ENCODE assay signal across 18 cellular contexts in genomic region chr3:127409421-127410136, GRCh38.
DNase-seq lines count a peak whose midpoint lies in the region; TF ChIP-seq lines count a peak whose summit lies in the region.
"Had no signal": no experiment of that assay in that cellular context is flagged by ENCODE, and none has a peak within 500 bp of the region (broad histone marks: within the 10 kb centered on the region; RNA-seq: fewer than 3 reads in every experiment).

No MANE protein-coding gene starts in this region.

- H3K27ac ChIP-seq in sigmoid colon = no peak overlapping the region
- H3K27ac ChIP-seq in effector memory CD4-positive, alpha-beta T cell (ENCODE audit: insufficient read depth, low read length, poor library complexity, severe bottlenecking) = no peak overlapping the region
- H3K27ac ChIP-seq: PC-9 had no signal

- peaks cover 10% of the 10 kb centered on the region for H3K27me3 Mint-ChIP-seq in nephron progenitor cell (ENCODE audit: low read depth, poor library complexity)

- no peak for TF ChIP-seq EP300 in sigmoid colon (IDR thresholded peaks at IDR 0.05)

- TF ChIP-seq CTCF in sigmoid colon (IDR thresholded peaks at IDR 0.05) = no peak
- TF ChIP-seq CTCF in nephron progenitor cell (IDR thresholded peaks at IDR 0.05) = no peak

- no peaks in the 10 kb centered on the region for H3K9me3 Mint-ChIP-seq in nephron progenitor cell
- H3K9me3 Mint-ChIP-seq: CD14-positive monocyte, IgD-negative memory B cell had no signal

- no peaks in the 10 kb centered on the region for H3K36me3 ChIP-seq in sigmoid colon
- H3K36me3 ChIP-seq in effector memory CD4-positive, alpha-beta T cell (ENCODE audit: control insufficient read depth, insufficient read depth, low read length) = no peaks in the 10 kb centered on the region

- peak; percentile 26 for DNase-seq in activated CD8-positive, alpha-beta memory T cell treated with anti-CD3 and anti-CD28 coated beads for 24 hours
- no peak for DNase-seq in activated CD8-positive, alpha-beta memory T cell treated with anti-CD3 and anti-CD28 coated beads, Interleukin-2, amount 50 U/mL, for 4 hours
- peak; percentile 35 for DNase-seq in activated CD8-positive, alpha-beta memory T cell treated with anti-CD3 and anti-CD28 coated beads, Interleukin-2, amount 50 U/mL, for 48 hours
- DNase-seq in islet precursor cell (peak; percentile 33), sigmoid colon (peak; percentile 34), DMS 273 treated with DMSO at 0.1 percent for 48 hours (lab: John Stamatoyannopoulos, UW) (no peak), nephron progenitor cell (no peak)
- no peak for DNase-seq in effector memory CD4-positive, alpha-beta T cell
- DNase-seq: DMS79, HCEC 1CT, MV-4-11, NCI-H1417 treated with DMSO at 0.1 percent for 48 hours, NCI-H2081, NCI-H2227 treated with DMSO at 0.1 percent for 48 hours, NCI-H526 treated with DMSO at 0.1 percent for 48 hours, PC-9 had no signal

- no peak overlapping the region for H3K4me3 ChIP-seq in sigmoid colon
- no peak overlapping the region for H3K4me3 ChIP-seq in effector memory CD4-positive, alpha-beta T cell (ENCODE audit: insufficient read depth, low read depth, low read length, poor library complexity, severe bottlenecking)
- H3K4me3 ChIP-seq: PC-9 had no signal

- H3K9me3 ChIP-seq in sigmoid colon = no peaks in the 10 kb centered on the region
- H3K9me3 ChIP-seq in effector memory CD4-positive, alpha-beta T cell (ENCODE audit: control insufficient read depth, low read length) = no peaks in the 10 kb centered on the region

- H3K4me1 ChIP-seq in sigmoid colon = no peaks in the 10 kb centered on the region
- H3K4me1 ChIP-seq in effector memory CD4-positive, alpha-beta T cell (ENCODE audit: control insufficient read depth, insufficient read depth, low read length, poor library complexity, severe bottlenecking) = no peaks in the 10 kb centered on the region

- no peak for TF ChIP-seq POLR2A in sigmoid colon (IDR thresholded peaks at IDR 0.05)

- intact Hi-C loops in sigmoid colon (cut with DNase I) = no loop called here

- 79 to 82% methylated on average over 9 of the region's 9 CpGs for WGBS in sigmoid colon, 2 donors

- peaks cover 0 to 32% (median 0%) of the 10 kb centered on the region in 3 donors for H3K27me3 ChIP-seq in sigmoid colon
- no peaks in the 10 kb centered on the region for H3K27me3 ChIP-seq in effector memory CD4-positive, alpha-beta T cell (replicated peaks; ENCODE audit: control insufficient read depth, insufficient read depth, low read length, poor library complexity, severe bottlenecking)

- peaks cover 39% of the 10 kb centered on the region for H3K4me1 Mint-ChIP-seq in nephron progenitor cell
- H3K4me1 Mint-ChIP-seq: CD14-positive monocyte, IgD-negative memory B cell had no signal

- H3K36me3 Mint-ChIP-seq in nephron progenitor cell (ENCODE audit: low read depth) = no peaks in the 10 kb centered on the region
- H3K36me3 Mint-ChIP-seq: CD14-positive monocyte had no signal

- no peak overlapping the region for H3K4me3 Mint-ChIP-seq in nephron progenitor cell
- H3K4me3 Mint-ChIP-seq: CD14-positive monocyte, IgD-negative memory B cell had no signal

- no peak overlapping the region for H3K27ac Mint-ChIP-seq in nephron progenitor cell
- H3K27ac Mint-ChIP-seq: CD14-positive monocyte, IgD-negative memory B cell had no signal

Comparison
In these comparisons a context has a peak if more than half of its experiments do, and no peak if none do; other contexts are left out.
1. DNase-seq: peak in activated CD8-positive, alpha-beta memory T cell treated with anti-CD3 and anti-CD28 coated beads for 24 hours (single experiment), activated CD8-positive, alpha-beta memory T cell treated with anti-CD3 and anti-CD28 coated beads, Interleukin-2, amount 50 U/mL, for 48 hours (single experiment), islet precursor cell (single experiment) and sigmoid colon (single experiment); none in activated CD8-positive, alpha-beta memory T cell treated with anti-CD3 and anti-CD28 coated beads, Interleukin-2, amount 50 U/mL, for 4 hours (single experiment), DMS 273 treated with DMSO at 0.1 percent for 48 hours (single experiment), nephron progenitor cell (single experiment) and effector memory CD4-positive, alpha-beta T cell (0 of 3).